Comparison of ENCODE assay signal across 16 cellular contexts in genomic region chr6:149515494-149515893, GRCh38. TPM values are rescaled to one million over a fixed set of nuclear protein-coding genes. Genes with fewer than 3 reads are reported as not detected.
DNase-seq lines count a peak whose midpoint lies in the region; ATAC-seq lines count a peak whose summit lies in the region.
"Had no signal": no experiment of that assay in that cellular context is flagged by ENCODE, and none has a peak within 500 bp of the region (broad histone marks: within the 10 kb centered on the region; RNA-seq: fewer than 3 reads in every experiment).

No MANE protein-coding gene starts in this region.

- H3K9me3 ChIP-seq in CD4-positive, alpha-beta memory T cell (ENCODE audit: control insufficient read depth in 1 of 2, low read length in 2 of 2): no peaks in the 10 kb centered on the region
- no peaks in the 10 kb centered on the region for H3K9me3 ChIP-seq in T-helper 17 cell (ENCODE audit: control insufficient read depth, low read length, poor library complexity, severe bottlenecking)
- H3K9me3 ChIP-seq: A549 had no signal

- no peaks in the 10 kb centered on the region for H3K27me3 ChIP-seq in CD4-positive, alpha-beta memory T cell (ENCODE audit: insufficient read depth, low read length)

- CTCF ChIA-PET in activated CD4-positive, alpha-beta memory T cell treated with anti-CD3 and anti-CD28 coated beads for 36 hours (lab: Charles Lee): interaction anchor here (0.6 to 4.5 kb wide), 15 partner anchors 7 to 469 kb away, joined by 3 to 52 read pairs (median 7); partner anchors contain the start of gene PPIL4
- CTCF ChIA-PET in activated CD4-positive, alpha-beta memory T cell treated with anti-CD3 and anti-CD28 coated beads, Interleukin-2, amount 10 ng/mL, durations not matched to agents 7 days and 5 days (lab: Charles Lee): interaction anchor here (0.6 to 3.4 kb wide), 11 partner anchors 8 to 567 kb away, joined by 3 to 44 read pairs (median 5); no protein-coding TSS in a partner anchor
- CTCF ChIA-PET in CD4-positive, alpha-beta memory T cell (lab: Charles Lee; ENCODE audit: partially characterized antibody): interaction anchor here (0.8 to 4.2 kb wide), 14 partner anchors 10 to 488 kb away, joined by 3 to 59 read pairs (median 8); partner anchors contain the start of gene PPIL4

- H3K36me3 ChIP-seq in CD4-positive, alpha-beta memory T cell (ENCODE audit: insufficient read depth, low read length): peaks cover 15% of the 10 kb centered on the region

- peaks cover 53% of the 10 kb centered on the region for H3K4me1 Mint-ChIP-seq in activated CD4-positive, alpha-beta memory T cell treated with anti-CD3 and anti-CD28 coated beads for 36 hours (ENCODE audit: low read depth)
- H3K4me1 Mint-ChIP-seq in activated CD4-positive, alpha-beta memory T cell treated with anti-CD3 and anti-CD28 coated beads, Interleukin-2, amount 10 ng/mL, durations not matched to agents 7 days and 5 days: peaks cover 37% of the 10 kb centered on the region
- H3K4me1 Mint-ChIP-seq in CD4-positive, alpha-beta memory T cell: peaks cover 12 to 40% (median 15%) of the 10 kb centered on the region in 4 donors
- peaks cover 22% of the 10 kb centered on the region for H3K4me1 Mint-ChIP-seq in T-helper 17 cell
- peaks cover 33% of the 10 kb centered on the region for H3K4me1 Mint-ChIP-seq in dendritic cell treated with granulocyte-macrophage colony-stimulating factor and Interleukin-4, amounts not matched to agents 40 ng/mL and 50 ng/mL, for 4 days (ENCODE audit: low read depth)

- peaks cover 33% of the 10 kb centered on the region for H3K36me3 Mint-ChIP-seq in activated CD4-positive, alpha-beta memory T cell treated with anti-CD3 and anti-CD28 coated beads for 36 hours
- peaks cover 39% of the 10 kb centered on the region for H3K36me3 Mint-ChIP-seq in activated CD4-positive, alpha-beta memory T cell treated with anti-CD3 and anti-CD28 coated beads, Interleukin-2, amount 10 ng/mL, durations not matched to agents 7 days and 5 days (ENCODE audit: low read depth)
- peaks cover 27 to 57% of the 10 kb centered on the region in 2 donors for H3K36me3 Mint-ChIP-seq in CD4-positive, alpha-beta memory T cell
- peaks cover 9% of the 10 kb centered on the region for H3K36me3 Mint-ChIP-seq in T-helper 17 cell (ENCODE audit: low read depth)
- H3K36me3 Mint-ChIP-seq in dendritic cell treated with granulocyte-macrophage colony-stimulating factor and Interleukin-4, amounts not matched to agents 40 ng/mL and 50 ng/mL, for 4 days (ENCODE audit: low read depth): peaks cover 45% of the 10 kb centered on the region

- no peak overlapping the region for H3K27ac ChIP-seq in CD4-positive, alpha-beta memory T cell (ENCODE audit: low read depth, low read length)
- H3K27ac ChIP-seq: A549, C4-2B had no signal

- no peaks in the 10 kb centered on the region for H3K27me3 Mint-ChIP-seq in activated CD4-positive, alpha-beta memory T cell treated with anti-CD3 and anti-CD28 coated beads for 36 hours
- no peaks in the 10 kb centered on the region for H3K27me3 Mint-ChIP-seq in activated CD4-positive, alpha-beta memory T cell treated with anti-CD3 and anti-CD28 coated beads, Interleukin-2, amount 10 ng/mL, durations not matched to agents 7 days and 5 days
- H3K27me3 Mint-ChIP-seq in CD4-positive, alpha-beta memory T cell: no peaks in the 10 kb centered on the region
- no peaks in the 10 kb centered on the region for H3K27me3 Mint-ChIP-seq in T-helper 17 cell
- H3K27me3 Mint-ChIP-seq in dendritic cell treated with granulocyte-macrophage colony-stimulating factor and Interleukin-4, amounts not matched to agents 40 ng/mL and 50 ng/mL, for 4 days: no peaks in the 10 kb centered on the region

- no peak overlapping the region for H3K4me3 ChIP-seq in CD4-positive, alpha-beta memory T cell (ENCODE audit: low read length in 2 of 2)
- H3K4me3 ChIP-seq: A549 had no signal

- peak overlapping the region; percentile 69 for H3K27ac Mint-ChIP-seq in activated CD4-positive, alpha-beta memory T cell treated with anti-CD3 and anti-CD28 coated beads for 36 hours
- no peak overlapping the region for H3K27ac Mint-ChIP-seq in activated CD4-positive, alpha-beta memory T cell treated with anti-CD3 and anti-CD28 coated beads, Interleukin-2, amount 10 ng/mL, durations not matched to agents 7 days and 5 days
- H3K27ac Mint-ChIP-seq in CD4-positive, alpha-beta memory T cell: peak overlapping the region in 5 of 7 donors; percentile 19 to 94 (median 75)
- H3K27ac Mint-ChIP-seq in T-helper 17 cell: peak overlapping the region; percentile 96
- peak overlapping the region; percentile 89 for H3K27ac Mint-ChIP-seq in dendritic cell treated with granulocyte-macrophage colony-stimulating factor and Interleukin-4, amounts not matched to agents 40 ng/mL and 50 ng/mL, for 4 days

- ATAC-seq in T-helper 17 cell (no peak), GM18907 (IDR thresholded peaks at IDR 0.05; ENCODE audit: unreplicated experiment) (no peak)
- ATAC-seq: A549 had no signal

- no peak overlapping the region for H3K4me3 Mint-ChIP-seq in activated CD4-positive, alpha-beta memory T cell treated with anti-CD3 and anti-CD28 coated beads for 36 hours
- no peak overlapping the region for H3K4me3 Mint-ChIP-seq in activated CD4-positive, alpha-beta memory T cell treated with anti-CD3 and anti-CD28 coated beads, Interleukin-2, amount 10 ng/mL, durations not matched to agents 7 days and 5 days
- no peak overlapping the region for H3K4me3 Mint-ChIP-seq in CD4-positive, alpha-beta memory T cell
- H3K4me3 Mint-ChIP-seq in T-helper 17 cell: no peak overlapping the region
- no peak overlapping the region for H3K4me3 Mint-ChIP-seq in dendritic cell treated with granulocyte-macrophage colony-stimulating factor and Interleukin-4, amounts not matched to agents 40 ng/mL and 50 ng/mL, for 4 days

- H3K9me3 Mint-ChIP-seq in activated CD4-positive, alpha-beta memory T cell treated with anti-CD3 and anti-CD28 coated beads for 36 hours: peaks cover 8% of the 10 kb centered on the region
- H3K9me3 Mint-ChIP-seq in activated CD4-positive, alpha-beta memory T cell treated with anti-CD3 and anti-CD28 coated beads, Interleukin-2, amount 10 ng/mL, durations not matched to agents 7 days and 5 days: peaks cover 3% of the 10 kb centered on the region
- H3K9me3 Mint-ChIP-seq in CD4-positive, alpha-beta memory T cell: no peaks in the 10 kb centered on the region
- no peaks in the 10 kb centered on the region for H3K9me3 Mint-ChIP-seq in dendritic cell treated with granulocyte-macrophage colony-stimulating factor and Interleukin-4, amounts not matched to agents 40 ng/mL and 50 ng/mL, for 4 days

- peaks cover 11% of the 10 kb centered on the region for H3K4me1 ChIP-seq in CD4-positive, alpha-beta memory T cell (ENCODE audit: insufficient read depth, low read length)
- H3K4me1 ChIP-seq: A549 had no signal

- DNase-seq in activated CD4-positive, alpha-beta memory T cell treated with anti-CD3 and anti-CD28 coated beads for 36 hours: no peak
- DNase-seq in activated CD4-positive, alpha-beta memory T cell treated with anti-CD3 and anti-CD28 coated beads, Interleukin-2, amount 10 ng/mL, durations not matched to agents 7 days and 5 days: no peak
- DNase-seq in CD4-positive, alpha-beta memory T cell: no peak
- no peak for DNase-seq in T-helper 17 cell
- no peak for DNase-seq in GF-D8 (lab: John Stamatoyannopoulos, UW)
- DNase-seq in islet precursor cell: no peak
- DNase-seq: DMS79, GOT3, NCI-H1436 treated with DMSO at 0.1 percent for 48 hours, NCI-H2081, NCI-H524 had no signal

- POLR2A ChIA-PET in activated CD4-positive, alpha-beta memory T cell treated with anti-CD3 and anti-CD28 coated beads for 36 hours (lab: Charles Lee): interaction anchor here (0.8 to 1.5 kb wide), 2 partner anchors 20 to 26 kb away, joined by 4 to 14 read pairs; no protein-coding TSS in a partner anchor
- POLR2A ChIA-PET in activated CD4-positive, alpha-beta memory T cell treated with anti-CD3 and anti-CD28 coated beads, Interleukin-2, amount 10 ng/mL, durations not matched to agents 7 days and 5 days (lab: Charles Lee): interaction anchor here (0.6 to 3.1 kb wide), 3 partner anchors 20 to 284 kb away, joined by 3 to 13 read pairs (median 5); partner anchors contain the start of gene ZC3H12D
- POLR2A ChIA-PET in CD4-positive, alpha-beta memory T cell (lab: Charles Lee; ENCODE audit: partially characterized antibody): interaction anchor here (0.7 to 3.0 kb wide), 3 partner anchors 13 to 47 kb away, joined by 3 to 41 read pairs (median 4); no protein-coding TSS in a partner anchor

- intact Hi-C loops in activated CD4-positive, alpha-beta memory T cell treated with anti-CD3 and anti-CD28 coated beads for 36 hours (cut with micrococcal nuclease): loop anchor here (10.0 kb wide), 1 partner anchor 51 kb away; no protein-coding TSS in a partner anchor
- intact Hi-C loops in CD4-positive, alpha-beta memory T cell (cut with micrococcal nuclease): loop anchor here (5.0 kb wide), 1 partner anchor 68 kb away; no protein-coding TSS in a partner anchor
- intact Hi-C loops in dendritic cell treated with granulocyte-macrophage colony-stimulating factor and Interleukin-4, amounts not matched to agents 40 ng/mL and 50 ng/mL, for 4 days (cut with micrococcal nuclease): loop anchor here (5.0 kb wide), 1 partner anchor 63 kb away; no protein-coding TSS in a partner anchor

RNA-seq across cellular contexts. Expression of gene PPIL4, which starts 30.3 kb away (rescaled TPM):
- 10 to 100 TPM; 21.5 to 23.6 TPM for total RNA-seq in activated CD4-positive, alpha-beta memory T cell treated with anti-CD3 and anti-CD28 coated beads for 36 hours
- 10 to 100 TPM; 17.0 to 18.3 TPM for total RNA-seq in activated CD4-positive, alpha-beta memory T cell treated with anti-CD3 and anti-CD28 coated beads, Interleukin-2, amount 10 ng/mL, durations not matched to agents 7 days and 5 days
- 10 to 100 TPM; 33.1 to 35.7 TPM for total RNA-seq in CD4-positive, alpha-beta memory T cell
- 10 to 100 TPM in 1 of 2 donors, 1 to 10 TPM in 1; 10.0 to 14.5 TPM for polyA plus RNA-seq in CD4-positive, alpha-beta memory T cell
- total RNA-seq in T-helper 17 cell: 10 to 100 TPM; 33.0 to 34.7 TPM

RNA-seq across cellular contexts. Expression of gene ZC3H12D, which starts 30.7 kb away (rescaled TPM):
- 100 to 1,000 TPM; 124 to 129 TPM for total RNA-seq in activated CD4-positive, alpha-beta memory T cell treated with anti-CD3 and anti-CD28 coated beads for 36 hours
- total RNA-seq in activated CD4-positive, alpha-beta memory T cell treated with anti-CD3 and anti-CD28 coated beads, Interleukin-2, amount 10 ng/mL, durations not matched to agents 7 days and 5 days: 10 to 100 TPM; 37.4 to 37.6 TPM
- 100 to 1,000 TPM in 1 of 2 experiments, 10 to 100 TPM in 1; 91.5 to 106 TPM for total RNA-seq in CD4-positive, alpha-beta memory T cell
- polyA plus RNA-seq in CD4-positive, alpha-beta memory T cell: 1 to 10 TPM; 3.1 to 9.8 TPM
- 100 to 1,000 TPM; 219 to 248 TPM for total RNA-seq in T-helper 17 cell
- total RNA-seq: G401 had no signal

RNA-seq across cellular contexts. Expression of gene GINM1, which starts 50.7 kb away (rescaled TPM):
- 10 to 100 TPM; 15.6 to 16.0 TPM for total RNA-seq in activated CD4-positive, alpha-beta memory T cell treated with anti-CD3 and anti-CD28 coated beads for 36 hours
- 10 to 100 TPM; 18.1 to 18.4 TPM for total RNA-seq in activated CD4-positive, alpha-beta memory T cell treated with anti-CD3 and anti-CD28 coated beads, Interleukin-2, amount 10 ng/mL, durations not matched to agents 7 days and 5 days
- total RNA-seq in CD4-positive, alpha-beta memory T cell: 10 to 100 TPM; 17.1 to 18.5 TPM
- 10 to 100 TPM; 23.2 to 26.1 TPM for polyA plus RNA-seq in CD4-positive, alpha-beta memory T cell
- total RNA-seq in T-helper 17 cell: 10 to 100 TPM; 18.3 to 20.8 TPM
